In genomic region chr5:96843140-96843539, GRCh38 we compare ENCODE assay signal across 1 cellular context.
TF ChIP-seq lines count a peak whose summit lies in the region.

No MANE protein-coding gene starts in this region.

TF ChIP-seq in K562, 482 proteins besides CTCF, POLR2A, EP300 and RAD21:
- TF ChIP-seq NFYB (IDR thresholded peaks at IDR 0.05; ENCODE audit: extremely low read depth, insufficient read length), result peak; percentile 21
- TF ChIP-seq CEBPG (CRISPR knock-in tag; IDR thresholded peaks at IDR 0.05), result no peak
- no peak for TF ChIP-seq CEBPG (tag; conservative IDR thresholded peaks at IDR 0.05 in 1 of 2, IDR thresholded peaks at IDR 0.05 in 1 of 2)
